ENCODE assay signal across 2 cellular contexts in the genomic region with DNA sequence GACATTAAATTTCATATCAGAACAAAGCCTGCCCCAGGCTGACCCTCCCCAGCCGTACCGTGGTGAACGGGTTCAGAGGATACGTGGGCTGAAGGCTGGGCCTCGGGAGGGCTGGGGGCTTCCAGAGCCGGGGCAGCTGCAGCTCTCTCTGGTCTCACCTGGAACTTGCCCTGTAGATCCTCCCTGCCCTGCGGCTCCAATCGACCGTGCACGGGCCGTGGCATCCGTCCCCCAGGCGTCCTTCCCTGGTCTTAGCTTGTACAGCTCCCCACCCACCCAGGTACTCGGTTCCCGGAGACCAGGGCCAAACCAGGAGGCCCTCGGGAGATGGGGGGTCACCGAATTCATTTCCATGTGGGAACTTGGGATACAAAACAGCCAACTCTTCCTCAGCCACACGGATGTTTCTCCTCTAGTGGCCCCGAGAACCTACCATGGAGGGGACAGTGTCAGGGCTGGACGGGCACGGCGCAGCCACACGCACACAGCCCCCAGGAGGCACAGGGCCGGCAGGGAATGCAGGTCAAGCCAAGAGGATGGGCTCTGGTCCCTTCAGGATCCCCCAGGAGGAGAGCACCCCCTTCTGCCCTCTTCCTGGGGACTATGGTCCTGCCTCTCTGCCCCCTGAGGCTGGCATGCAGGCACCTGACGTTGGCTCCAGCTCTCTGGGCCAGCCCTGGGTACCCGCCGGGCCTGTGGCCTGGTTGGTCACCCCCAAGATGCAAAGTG.
TF ChIP-seq lines count a peak whose summit lies in the region.

No MANE protein-coding gene starts in this region.

TF ChIP-seq in GM12891, 5 proteins besides CTCF, POLR2A, EP300 and RAD21:
- TF ChIP-seq POLR2AphosphoS5 (IDR thresholded peaks at IDR 0.05; ENCODE audit: low read depth, low read length) (peak; percentile 25; the same call in 1 of the 2 replicates), POU2F2 (IDR thresholded peaks at IDR 0.05; ENCODE audit: low read depth, low read length) (no peak)

TF ChIP-seq in H1, 55 proteins besides CTCF, POLR2A, EP300 and RAD21:
- TF ChIP-seq HDAC2 (IDR thresholded peaks at IDR 0.05; ENCODE audit: borderline replicate concordance in 1 of 2, low read depth in 2 of 2, low read length in 2 of 2) (no peak), MAFK (IDR thresholded peaks at IDR 0.05; ENCODE audit: low read depth, low read length) (no peak), CHD7 (IDR thresholded peaks at IDR 0.05; ENCODE audit: insufficient replicate concordance, low read length) (no peak), SUZ12 (IDR thresholded peaks at IDR 0.05; ENCODE audit: low read length) (no peak), ASH2L (IDR thresholded peaks at IDR 0.05; ENCODE audit: low read length) (no peak), KDM4A (IDR thresholded peaks at IDR 0.05; ENCODE audit: low read depth, low read length, severe bottlenecking) (no peak), SIN3A (conservative IDR thresholded peaks at IDR 0.05 in 1 of 2, IDR thresholded peaks at IDR 0.05 in 1 of 2; ENCODE audit: low read depth in 1 of 2, low read length in 2 of 2) (no peak), JUN (IDR thresholded peaks at IDR 0.05; ENCODE audit: low read depth, low read length) (no peak)
TF ChIP-seq in H1: peak in this region for 0.
